ENCODE assay signal across 8 cellular contexts in the genomic region with DNA sequence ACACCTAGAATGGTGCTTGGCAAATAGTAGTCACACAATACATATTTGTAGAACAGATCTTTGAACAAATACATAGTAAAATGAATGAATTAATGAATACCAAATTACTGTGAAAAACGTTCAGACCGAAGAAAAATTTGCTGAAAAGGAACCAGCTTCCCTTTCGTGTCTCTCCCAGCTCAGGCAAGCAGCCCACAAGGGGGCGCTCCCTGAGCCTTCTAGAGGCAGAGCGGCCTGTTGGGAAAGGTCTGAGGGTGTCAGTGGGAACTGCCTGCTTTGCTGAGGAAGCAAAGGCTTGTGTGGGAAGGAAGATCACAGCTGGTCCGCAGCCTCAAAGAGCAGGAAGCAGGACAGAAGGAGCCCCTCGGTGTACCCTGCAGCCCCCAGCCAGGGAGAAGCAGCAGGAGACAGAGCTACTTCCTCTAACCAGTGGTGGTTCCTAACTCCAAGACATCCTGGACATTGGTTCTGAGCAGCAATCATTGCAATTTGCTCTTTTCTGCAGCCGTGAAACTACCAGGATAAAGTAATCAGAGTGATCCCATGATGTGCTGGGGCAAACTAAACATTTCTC.
DNase-seq lines count a peak whose midpoint lies in the region; ATAC-seq and TF ChIP-seq lines count a peak whose summit lies in the region.

No MANE protein-coding gene starts in this region.

- no peaks in the 10 kb centered on the region for H3K4me1 ChIP-seq in tibial nerve

- H3K4me3 Mint-ChIP-seq in activated naive CD4-positive, alpha-beta T cell treated with anti-CD3 and anti-CD28 coated beads for 36 hours: no peak overlapping the region
- H3K4me3 Mint-ChIP-seq in naive thymus-derived CD8-positive, alpha-beta T cell: no peak overlapping the region

- H3K27ac Mint-ChIP-seq in activated naive CD4-positive, alpha-beta T cell treated with anti-CD3 and anti-CD28 coated beads for 36 hours: no peak overlapping the region
- H3K27ac Mint-ChIP-seq in naive thymus-derived CD8-positive, alpha-beta T cell: no peak overlapping the region

- TF ChIP-seq CTCF in tibial nerve (IDR thresholded peaks at IDR 0.05) (peak in 3 of 5 experiments; percentile 15 to 21 (median 19)), GM10266 (IDR thresholded peaks at IDR 0.05; ENCODE audit: control insufficient read depth, insufficient read depth, low read depth, missing control alignments) (no peak)

- no peak for TF ChIP-seq POLR2A in tibial nerve (IDR thresholded peaks at IDR 0.05)

- intact Hi-C loops in activated naive CD4-positive, alpha-beta T cell treated with anti-CD3 and anti-CD28 coated beads for 36 hours (cut with micrococcal nuclease): no loop called here

- H3K27me3 ChIP-seq in tibial nerve: no peaks in the 10 kb centered on the region

- 30 to 32% methylated on average over 8 of the region's 8 CpGs for WGBS in tibial nerve, 2 donors

- H3K36me3 Mint-ChIP-seq in activated naive CD4-positive, alpha-beta T cell treated with anti-CD3 and anti-CD28 coated beads for 36 hours (ENCODE audit: low read depth): no peaks in the 10 kb centered on the region
- H3K36me3 Mint-ChIP-seq in naive thymus-derived CD8-positive, alpha-beta T cell: no peaks in the 10 kb centered on the region

- no peaks in the 10 kb centered on the region for H3K9me3 Mint-ChIP-seq in activated naive CD4-positive, alpha-beta T cell treated with anti-CD3 and anti-CD28 coated beads for 36 hours
- H3K9me3 Mint-ChIP-seq in naive thymus-derived CD8-positive, alpha-beta T cell: peaks cover 0 to 8% (median 0%) of the 10 kb centered on the region in 9 donors

- TF ChIP-seq EP300 in tibial nerve (IDR thresholded peaks at IDR 0.05): no peak

- no peak for ATAC-seq in HG02840 (IDR thresholded peaks at IDR 0.05; ENCODE audit: low FRiP score, unreplicated experiment)
- ATAC-seq in naive thymus-derived CD8-positive, alpha-beta T cell: no peak

- CTCF ChIA-PET in activated naive CD4-positive, alpha-beta T cell treated with anti-CD3 and anti-CD28 coated beads for 36 hours (lab: Charles Lee): interaction anchor here (0.6 to 1.1 kb wide), 2 partner anchors 62 to 101 kb away, joined by 3 read pairs; no protein-coding TSS in a partner anchor

- peak; percentile 50 for DNase-seq in activated naive CD4-positive, alpha-beta T cell treated with anti-CD3 and anti-CD28 coated beads for 36 hours
- DNase-seq in activated naive CD4-positive, alpha-beta T cell treated with anti-CD3 and anti-CD28 coated beads, Interleukin-2, amount 50 U/mL, for 16 hours: no peak
- DNase-seq in RPMI7951 (ENCODE audit: low read depth) (peak; percentile 28), foreskin melanocyte (peak; percentile 11), tibial nerve (ENCODE audit: low spot score in 2 of 2) (no peak), GM10266 (ENCODE audit: extremely low spot score) (no peak)
- DNase-seq in naive thymus-derived CD8-positive, alpha-beta T cell: no peak

- H3K27me3 Mint-ChIP-seq in activated naive CD4-positive, alpha-beta T cell treated with anti-CD3 and anti-CD28 coated beads for 36 hours (ENCODE audit: low read depth): no peaks in the 10 kb centered on the region
- peaks cover 0 to 24% (median 5%) of the 10 kb centered on the region in 5 donors for H3K27me3 Mint-ChIP-seq in naive thymus-derived CD8-positive, alpha-beta T cell

- no peak overlapping the region for H3K4me3 ChIP-seq in tibial nerve

- POLR2A ChIA-PET in naive thymus-derived CD8-positive, alpha-beta T cell (lab: Charles Lee): no interaction called here

- H3K4me1 Mint-ChIP-seq in activated naive CD4-positive, alpha-beta T cell treated with anti-CD3 and anti-CD28 coated beads for 36 hours (ENCODE audit: low read depth): no peaks in the 10 kb centered on the region
- H3K4me1 Mint-ChIP-seq in naive thymus-derived CD8-positive, alpha-beta T cell: no peaks in the 10 kb centered on the region

- no peaks in the 10 kb centered on the region for H3K36me3 ChIP-seq in tibial nerve

- H3K27ac ChIP-seq in tibial nerve: no peak overlapping the region

- H3K9me3 ChIP-seq in tibial nerve: no peaks in the 10 kb centered on the region

Comparison
In these comparisons a context has a peak if more than half of its experiments do, and no peak if none do; other contexts are left out.
1. DNase-seq: peak in activated naive CD4-positive, alpha-beta T cell treated with anti-CD3 and anti-CD28 coated beads for 36 hours (single experiment), RPMI7951 (single experiment) and foreskin melanocyte (single experiment); none in activated naive CD4-positive, alpha-beta T cell treated with anti-CD3 and anti-CD28 coated beads, Interleukin-2, amount 50 U/mL, for 16 hours (single experiment), tibial nerve (0 of 2), GM10266 (single experiment) and naive thymus-derived CD8-positive, alpha-beta T cell (0 of 10).